13 cellular contexts compared by ENCODE assay signal in the genomic region with DNA sequence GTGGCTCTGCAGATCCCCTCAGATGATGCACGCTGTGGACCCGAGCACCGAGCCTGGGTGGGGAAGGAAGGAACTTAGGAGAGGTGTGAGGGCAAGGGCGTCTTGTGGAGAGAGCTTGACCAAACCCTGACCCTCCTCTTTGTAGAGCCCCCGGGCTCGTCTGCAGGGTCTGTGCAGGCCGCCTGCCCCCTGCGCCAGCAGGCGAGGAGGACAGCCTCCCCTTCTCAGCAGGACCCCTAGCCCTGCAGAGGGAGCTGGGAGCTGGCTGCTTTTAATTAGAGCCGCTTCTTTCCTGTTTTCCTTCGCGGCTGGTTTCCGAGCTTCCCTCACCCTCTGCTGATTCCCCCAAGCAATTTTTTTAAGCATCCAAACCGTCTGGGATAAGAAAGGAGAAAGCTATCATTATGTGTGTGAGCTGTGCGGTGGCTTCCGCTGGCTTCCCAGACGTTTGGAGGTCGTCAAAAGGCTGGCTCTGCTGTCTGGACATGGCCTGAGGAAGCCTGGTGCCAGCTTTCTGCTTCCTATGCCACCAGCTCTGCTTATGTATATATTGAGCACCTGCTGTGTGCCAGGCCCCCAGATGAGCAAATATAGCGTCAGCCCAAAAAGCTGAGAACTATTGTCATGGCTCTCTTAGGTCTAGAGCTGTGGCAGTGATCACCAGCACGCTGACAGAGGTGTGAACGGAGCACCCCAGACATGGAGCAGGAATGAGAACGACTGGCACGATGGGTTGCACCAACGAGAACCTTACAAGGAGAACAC.
DNase-seq lines count a peak whose midpoint lies in the region; ATAC-seq and TF ChIP-seq lines count a peak whose summit lies in the region.
"Had no signal": no experiment of that assay in that cellular context is flagged by ENCODE, and none has a peak within 500 bp of the region (broad histone marks: within the 10 kb centered on the region; RNA-seq: fewer than 3 reads in every experiment).

No MANE protein-coding gene starts in this region.

- no peaks in the 10 kb centered on the region for H3K36me3 Mint-ChIP-seq in T-helper 17 cell (ENCODE audit: low read depth)

- no peak for ATAC-seq in Right ventricle myocardium superior (ENCODE audit: poor library complexity)
- ATAC-seq in T-helper 17 cell, result no peak
- no peak for ATAC-seq in stimulated activated naive CD8-positive, alpha-beta T cell treated with anti-CD3 and anti-CD28 coated beads, Interleukin-15, amount 100 ng/mL, for 72 hours
- no peak for ATAC-seq in HG03378 (IDR thresholded peaks at IDR 0.05; ENCODE audit: unreplicated experiment)

- H3K4me3 ChIP-seq in cardiac muscle cell (no peak overlapping the region), MG63 (no peak overlapping the region)
- H3K4me3 ChIP-seq: ascending aorta, vagina had no signal

- TF ChIP-seq CTCF in cardiac muscle cell (IDR thresholded peaks at IDR 0.05; ENCODE audit: low read depth, low read length), result peak; percentile 2

- H3K27me3 ChIP-seq in cardiac muscle cell (no peaks in the 10 kb centered on the region), MG63 (no peaks in the 10 kb centered on the region)
- H3K27me3 ChIP-seq: ascending aorta, vagina had no signal

- H3K9me3 ChIP-seq in cardiac muscle cell (ENCODE audit: low read depth) (no peaks in the 10 kb centered on the region), T-helper 17 cell (ENCODE audit: control insufficient read depth, low read length, poor library complexity, severe bottlenecking) (no peaks in the 10 kb centered on the region), MG63 (no peaks in the 10 kb centered on the region)
- H3K9me3 ChIP-seq: ascending aorta, vagina had no signal

- no peak overlapping the region for H3K4me3 Mint-ChIP-seq in T-helper 17 cell
- peak overlapping the region; percentile 76 to 80 for H3K4me3 Mint-ChIP-seq in stimulated activated naive CD8-positive, alpha-beta T cell treated with anti-CD3 and anti-CD28 coated beads, Interleukin-15, amount 100 ng/mL, for 72 hours

- H3K27me3 Mint-ChIP-seq in T-helper 17 cell, result no peaks in the 10 kb centered on the region
- H3K27me3 Mint-ChIP-seq in stimulated activated naive CD8-positive, alpha-beta T cell treated with anti-CD3 and anti-CD28 coated beads, Interleukin-15, amount 100 ng/mL, for 72 hours, result no peaks in the 10 kb centered on the region

- no peaks in the 10 kb centered on the region for H3K36me3 ChIP-seq in cardiac muscle cell
- no peaks in the 10 kb centered on the region for H3K36me3 ChIP-seq in MG63
- H3K36me3 ChIP-seq: ascending aorta, vagina had no signal

- peaks cover 48% of the 10 kb centered on the region for H3K4me1 Mint-ChIP-seq in T-helper 17 cell
- peaks cover 83% of the 10 kb centered on the region for H3K4me1 Mint-ChIP-seq in stimulated activated naive CD8-positive, alpha-beta T cell treated with anti-CD3 and anti-CD28 coated beads, Interleukin-15, amount 100 ng/mL, for 72 hours

- H3K4me1 ChIP-seq in cardiac muscle cell (ENCODE audit: low read depth), result peaks cover 31% of the 10 kb centered on the region

- peak overlapping the region; percentile 43 for H3K27ac ChIP-seq in cardiac muscle cell
- H3K27ac ChIP-seq: vagina had no signal

- peaks cover 7 to 8% of the 10 kb centered on the region in 2 donors for H3K9me3 Mint-ChIP-seq in stimulated activated naive CD8-positive, alpha-beta T cell treated with anti-CD3 and anti-CD28 coated beads, Interleukin-15, amount 100 ng/mL, for 72 hours

- DNase-seq in cardiac muscle cell (ENCODE audit: low read depth in 1 of 2, low spot score in 1 of 2), result no peak
- no peak for DNase-seq in Right ventricle myocardium superior
- no peak for DNase-seq in T-helper 17 cell
- peak; percentile 47 for DNase-seq in iPS-NIHi11 (ENCODE audit: low spot score)
- peak in 1 of 2 donors; percentile 6 for DNase-seq in stimulated activated naive CD8-positive, alpha-beta T cell treated with anti-CD3 and anti-CD28 coated beads, Interleukin-15, amount 100 ng/mL, for 72 hours
- DNase-seq in MG63, result no peak
- DNase-seq in stimulated activated CD4-positive, alpha-beta T cell treated with anti-CD3 and anti-CD28 coated beads, Interleukin-4, amount 100 ng/mL, for 1 hour, result no peak
- DNase-seq: activated CD4-positive, alpha-beta T cell treated with anti-CD3 and anti-CD28 coated beads, Interleukin-2, amount 50 U/mL, for 4 hours; Kasumi-1; NCI-H524 had no signal

- peak overlapping the region; percentile 99 for H3K27ac Mint-ChIP-seq in T-helper 17 cell
- H3K27ac Mint-ChIP-seq in stimulated activated naive CD8-positive, alpha-beta T cell treated with anti-CD3 and anti-CD28 coated beads, Interleukin-15, amount 100 ng/mL, for 72 hours, result peak overlapping the region; percentile 49 to 90

- intact Hi-C loops in Right ventricle myocardium superior (cut with DNase I), result no loop called here
